Comparison of ENCODE assay signal across 8 cellular contexts in genomic region chr4:46329118-46329976, GRCh38.
A peak's percentile ranks its signal among the peaks of the same experiment; 100 is the strongest.
DNase-seq lines count a peak whose midpoint lies in the region; ATAC-seq and TF ChIP-seq lines count a peak whose summit lies in the region.

No MANE protein-coding gene starts in this region.

- H3K27ac ChIP-seq in dorsolateral prefrontal cortex: no peak overlapping the region

- H3K36me3 Mint-ChIP-seq in progenitor cell of endocrine pancreas (ENCODE audit: insufficient read depth): no peaks in the 10 kb centered on the region
- no peaks in the 10 kb centered on the region for H3K36me3 Mint-ChIP-seq in activated T-helper 17 cell treated with anti-CD3 and anti-CD28 coated beads, Interleukin-2, amount 50 U/mL, for 72 hours (ENCODE audit: low read depth)
- no peaks in the 10 kb centered on the region for H3K36me3 Mint-ChIP-seq in naive thymus-derived CD8-positive, alpha-beta T cell
- no peaks in the 10 kb centered on the region for H3K36me3 Mint-ChIP-seq in activated T-cell treated with anti-CD3 and anti-CD28 coated beads, Interleukin-2, amount 50 U/mL, for 24 hours (ENCODE audit: low read depth)

- intact Hi-C loops in dorsolateral prefrontal cortex (cut with DNase I): no loop called here

- DNase-seq in DMS 273 (lab: John Stamatoyannopoulos, UW; ENCODE audit: unreplicated experiment) (peak; percentile 38), NCI-H69 (lab: John Stamatoyannopoulos, UW) (peak; percentile 0), dorsolateral prefrontal cortex (peak in 3 of 10 donors; percentile 4 to 54 (median 26)), progenitor cell of endocrine pancreas (ENCODE audit: low spot score, unreplicated experiment) (peak; percentile 11)
- DNase-seq in naive thymus-derived CD8-positive, alpha-beta T cell: no peak
- no peak for DNase-seq in activated T-cell treated with anti-CD3 and anti-CD28 coated beads, Interleukin-2, amount 50 U/mL, for 24 hours

- no peaks in the 10 kb centered on the region for H3K9me3 Mint-ChIP-seq in progenitor cell of endocrine pancreas (ENCODE audit: low read depth)
- H3K9me3 Mint-ChIP-seq in activated T-helper 17 cell treated with anti-CD3 and anti-CD28 coated beads, Interleukin-2, amount 50 U/mL, for 72 hours: peaks cover 8% of the 10 kb centered on the region
- peaks cover 0 to 15% (median 5%) of the 10 kb centered on the region in 9 donors for H3K9me3 Mint-ChIP-seq in naive thymus-derived CD8-positive, alpha-beta T cell
- H3K9me3 Mint-ChIP-seq in activated T-cell treated with anti-CD3 and anti-CD28 coated beads, Interleukin-2, amount 50 U/mL, for 24 hours: peaks cover 8% of the 10 kb centered on the region

- POLR2A ChIA-PET in naive thymus-derived CD8-positive, alpha-beta T cell (lab: Charles Lee): no interaction called here

- no peaks in the 10 kb centered on the region for H3K27me3 ChIP-seq in dorsolateral prefrontal cortex

- H3K4me3 Mint-ChIP-seq in progenitor cell of endocrine pancreas (ENCODE audit: low read depth): no peak overlapping the region
- no peak overlapping the region for H3K4me3 Mint-ChIP-seq in activated T-helper 17 cell treated with anti-CD3 and anti-CD28 coated beads, Interleukin-2, amount 50 U/mL, for 72 hours
- H3K4me3 Mint-ChIP-seq in naive thymus-derived CD8-positive, alpha-beta T cell: no peak overlapping the region
- H3K4me3 Mint-ChIP-seq in activated T-cell treated with anti-CD3 and anti-CD28 coated beads, Interleukin-2, amount 50 U/mL, for 24 hours: no peak overlapping the region

- no peak overlapping the region for H3K27ac Mint-ChIP-seq in progenitor cell of endocrine pancreas
- H3K27ac Mint-ChIP-seq in activated T-helper 17 cell treated with anti-CD3 and anti-CD28 coated beads, Interleukin-2, amount 50 U/mL, for 72 hours: no peak overlapping the region
- no peak overlapping the region for H3K27ac Mint-ChIP-seq in naive thymus-derived CD8-positive, alpha-beta T cell
- H3K27ac Mint-ChIP-seq in activated T-cell treated with anti-CD3 and anti-CD28 coated beads, Interleukin-2, amount 50 U/mL, for 24 hours: no peak overlapping the region

- no peak overlapping the region for H3K4me3 ChIP-seq in dorsolateral prefrontal cortex

- no peaks in the 10 kb centered on the region for H3K27me3 Mint-ChIP-seq in progenitor cell of endocrine pancreas
- no peaks in the 10 kb centered on the region for H3K27me3 Mint-ChIP-seq in activated T-helper 17 cell treated with anti-CD3 and anti-CD28 coated beads, Interleukin-2, amount 50 U/mL, for 72 hours
- H3K27me3 Mint-ChIP-seq in naive thymus-derived CD8-positive, alpha-beta T cell: no peaks in the 10 kb centered on the region
- H3K27me3 Mint-ChIP-seq in activated T-cell treated with anti-CD3 and anti-CD28 coated beads, Interleukin-2, amount 50 U/mL, for 24 hours: no peaks in the 10 kb centered on the region

- peak; percentile 32 to 75 (median 58) for TF ChIP-seq CTCF in dorsolateral prefrontal cortex (IDR thresholded peaks at IDR 0.05 in 54 of 56, conservative IDR thresholded peaks at IDR 0.05 in 2 of 56; ENCODE audit: low read depth in 1 of 56, partially characterized antibody in 56 of 56)
- TF ChIP-seq CTCF in progenitor cell of endocrine pancreas (IDR thresholded peaks at IDR 0.05; ENCODE audit: unreplicated experiment): peak; percentile 65

- peaks cover 1% of the 10 kb centered on the region for H3K4me1 Mint-ChIP-seq in progenitor cell of endocrine pancreas (ENCODE audit: low read depth)
- no peaks in the 10 kb centered on the region for H3K4me1 Mint-ChIP-seq in activated T-helper 17 cell treated with anti-CD3 and anti-CD28 coated beads, Interleukin-2, amount 50 U/mL, for 72 hours
- H3K4me1 Mint-ChIP-seq in naive thymus-derived CD8-positive, alpha-beta T cell: no peaks in the 10 kb centered on the region
- H3K4me1 Mint-ChIP-seq in activated T-cell treated with anti-CD3 and anti-CD28 coated beads, Interleukin-2, amount 50 U/mL, for 24 hours (ENCODE audit: low read depth): no peaks in the 10 kb centered on the region

- ATAC-seq in HG02610 (IDR thresholded peaks at IDR 0.05; ENCODE audit: unreplicated experiment): peak; percentile 56
- ATAC-seq in activated T-helper 17 cell treated with anti-CD3 and anti-CD28 coated beads, Interleukin-2, amount 50 U/mL, for 72 hours (replicated peaks): no peak
- no peak for ATAC-seq in naive thymus-derived CD8-positive, alpha-beta T cell

Comparison
In these comparisons a context has a peak if more than half of its experiments do, and no peak if none do; other contexts are left out.
1. DNase-seq: peak in DMS 273 (single experiment), NCI-H69 (single experiment) and progenitor cell of endocrine pancreas (single experiment); none in naive thymus-derived CD8-positive, alpha-beta T cell (0 of 10) and activated T-cell treated with anti-CD3 and anti-CD28 coated beads, Interleukin-2, amount 50 U/mL, for 24 hours (single experiment).